13 cellular contexts compared by ENCODE assay signal in genomic region chr2:673615-674318, GRCh38. TPM values are rescaled to one million over a fixed set of nuclear protein-coding genes. Genes with fewer than 3 reads are reported as not detected.
DNase-seq lines count a peak whose midpoint lies in the region; ATAC-seq and FAIRE-seq lines count a peak whose summit lies in the region.
"Had no signal": no experiment of that assay in that cellular context is flagged by ENCODE, and none has a peak within 500 bp of the region (broad histone marks: within the 10 kb centered on the region; RNA-seq: fewer than 3 reads in every experiment).

No MANE protein-coding gene starts in this region.

- H3K4me3 Mint-ChIP-seq in stimulated activated naive CD8-positive, alpha-beta T cell treated with anti-CD3 and anti-CD28 coated beads, Interleukin-15, Interleukin-2, amounts not matched to agents 100 ng/mL and 50 ng/mL, for 24 hours = no peak overlapping the region
- H3K4me3 Mint-ChIP-seq in stimulated activated naive CD8-positive, alpha-beta T cell treated with anti-CD3 and anti-CD28 coated beads, Interleukin-15, amount 100 ng/mL, for 72 hours = peak overlapping the region in 1 of 2 donors; percentile 89
- H3K4me3 Mint-ChIP-seq: stimulated activated naive B cell treated with anti-CD40 and anti-IgM and Interleukin-4, amounts not matched to agents 10 μg/mL and 1 μg/mL and 100 μg/mL, for 72 hours had no signal

- H3K36me3 Mint-ChIP-seq in stimulated activated naive CD8-positive, alpha-beta T cell treated with anti-CD3 and anti-CD28 coated beads, Interleukin-15, Interleukin-2, amounts not matched to agents 100 ng/mL and 50 ng/mL, for 24 hours (ENCODE audit: low read depth) = peaks cover 47% of the 10 kb centered on the region

- no peaks in the 10 kb centered on the region for H3K27me3 Mint-ChIP-seq in stimulated activated naive CD8-positive, alpha-beta T cell treated with anti-CD3 and anti-CD28 coated beads, Interleukin-15, Interleukin-2, amounts not matched to agents 100 ng/mL and 50 ng/mL, for 24 hours
- no peaks in the 10 kb centered on the region for H3K27me3 Mint-ChIP-seq in stimulated activated naive CD8-positive, alpha-beta T cell treated with anti-CD3 and anti-CD28 coated beads, Interleukin-15, amount 100 ng/mL, for 72 hours
- H3K27me3 Mint-ChIP-seq: stimulated activated naive B cell treated with anti-CD40 and anti-IgM and Interleukin-4, amounts not matched to agents 10 μg/mL and 1 μg/mL and 100 μg/mL, for 72 hours had no signal

- no peak for FAIRE-seq in RCC 7860 (lab: Jason Lieb, UNC)
- FAIRE-seq: pancreas had no signal

- DNase-seq in stimulated activated naive CD8-positive, alpha-beta T cell treated with anti-CD3 and anti-CD28 coated beads, Interleukin-15, amount 100 ng/mL, for 72 hours = no peak
- peak; percentile 37 for DNase-seq in RCC 7860 (ENCODE audit: low spot score)
- peak; percentile 4 to 76 for DNase-seq in dermis microvascular lymphatic vessel endothelial cell (ENCODE audit: low read depth in 2 of 2)
- DNase-seq in stromal cell of bone marrow (ENCODE audit: low read depth) = peak; percentile 34
- no peak for DNase-seq in SIG-M5 (lab: John Stamatoyannopoulos, UW)
- no peak for DNase-seq in NCI-H2171 (lab: John Stamatoyannopoulos, UW)
- DNase-seq in NCI-H82 (lab: John Stamatoyannopoulos, UW) = no peak
- DNase-seq: amygdala; NCI-H1092 treated with DMSO at 0.1 percent for 48 hours; NCI-H748 treated with DMSO at 0.1 percent for 48 hours; stimulated activated naive B cell treated with anti-CD40 and anti-IgM and Interleukin-4, amounts not matched to agents 10 μg/mL and 1 μg/mL and 100 μg/mL, for 72 hours had no signal

- H3K27ac Mint-ChIP-seq in stimulated activated naive CD8-positive, alpha-beta T cell treated with anti-CD3 and anti-CD28 coated beads, Interleukin-15, Interleukin-2, amounts not matched to agents 100 ng/mL and 50 ng/mL, for 24 hours = peak overlapping the region; percentile 43
- peak overlapping the region in 1 of 2 donors; percentile 57 for H3K27ac Mint-ChIP-seq in stimulated activated naive CD8-positive, alpha-beta T cell treated with anti-CD3 and anti-CD28 coated beads, Interleukin-15, amount 100 ng/mL, for 72 hours

- no peak for ATAC-seq in stimulated activated naive CD8-positive, alpha-beta T cell treated with anti-CD3 and anti-CD28 coated beads, Interleukin-15, amount 100 ng/mL, for 72 hours
- ATAC-seq: pancreas; stimulated activated naive B cell treated with anti-CD40 and anti-IgM and Interleukin-4, amounts not matched to agents 10 μg/mL and 1 μg/mL and 100 μg/mL, for 72 hours had no signal

- peaks cover 45% of the 10 kb centered on the region for H3K4me1 Mint-ChIP-seq in stimulated activated naive CD8-positive, alpha-beta T cell treated with anti-CD3 and anti-CD28 coated beads, Interleukin-15, Interleukin-2, amounts not matched to agents 100 ng/mL and 50 ng/mL, for 24 hours (ENCODE audit: low read depth)
- H3K4me1 Mint-ChIP-seq in stimulated activated naive CD8-positive, alpha-beta T cell treated with anti-CD3 and anti-CD28 coated beads, Interleukin-15, amount 100 ng/mL, for 72 hours = peaks cover 56% of the 10 kb centered on the region

- no peaks in the 10 kb centered on the region for H3K9me3 Mint-ChIP-seq in stimulated activated naive CD8-positive, alpha-beta T cell treated with anti-CD3 and anti-CD28 coated beads, Interleukin-15, Interleukin-2, amounts not matched to agents 100 ng/mL and 50 ng/mL, for 24 hours
- H3K9me3 Mint-ChIP-seq in stimulated activated naive CD8-positive, alpha-beta T cell treated with anti-CD3 and anti-CD28 coated beads, Interleukin-15, amount 100 ng/mL, for 72 hours = no peaks in the 10 kb centered on the region

RNA-seq across cellular contexts. Expression of gene TMEM18, which starts 3.4 kb away (rescaled TPM):
- 8.5 and 10.7 TPM in 2 replicates for total RNA-seq in dermis microvascular lymphatic vessel endothelial cell

Comparison
In these comparisons a context has a peak if more than half of its experiments do, and no peak if none do; other contexts are left out.
1. DNase-seq: peak in RCC 7860 (single experiment), dermis microvascular lymphatic vessel endothelial cell (2 of 2) and stromal cell of bone marrow (single experiment); none in stimulated activated naive CD8-positive, alpha-beta T cell treated with anti-CD3 and anti-CD28 coated beads, Interleukin-15, amount 100 ng/mL, for 72 hours (0 of 2), SIG-M5 (single experiment), NCI-H2171 (single experiment) and NCI-H82 (single experiment).